12 cellular contexts compared by ENCODE assay signal in the genomic region with DNA sequence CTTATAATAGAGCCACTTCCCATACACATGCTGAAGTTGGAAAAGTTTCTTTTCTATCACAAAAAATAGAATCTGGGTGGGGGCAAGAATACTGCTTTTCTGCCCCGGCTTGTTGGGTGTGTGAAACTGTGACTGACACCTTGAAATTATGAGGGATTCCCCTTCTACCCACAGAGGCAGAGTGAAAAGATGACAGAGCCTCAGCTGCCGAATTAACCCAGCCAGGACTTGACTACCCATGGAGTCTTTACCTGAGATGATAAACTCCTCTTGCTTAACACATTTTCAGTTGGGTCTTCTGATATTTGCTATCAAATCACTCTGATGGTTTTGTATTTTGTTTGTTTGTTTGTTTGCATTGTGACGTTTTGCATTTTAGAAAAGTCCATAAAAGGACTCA.
DNase-seq lines count a peak whose midpoint lies in the region; ATAC-seq and TF ChIP-seq lines count a peak whose summit lies in the region.
"Had no signal": no experiment of that assay in that cellular context is flagged by ENCODE, and none has a peak within 500 bp of the region (broad histone marks: within the 10 kb centered on the region; RNA-seq: fewer than 3 reads in every experiment).

No MANE protein-coding gene starts in this region.

- DNase-seq in stimulated activated CD4-positive, alpha-beta T cell treated with anti-CD3 and anti-CD28 coated beads, Interleukin-1b, Interleukin-23, amount 100 ng/mL, for 48 hours = peak; percentile 18
- DNase-seq in stimulated activated CD4-positive, alpha-beta T cell treated with anti-CD3 and anti-CD28 coated beads, Interleukin-12 subunit alpha, Interleukin-12 subunit beta, amount 100 ng/mL, for 4 hours = no peak
- DNase-seq in H4 (ENCODE audit: low spot score) = no peak
- no peak for DNase-seq in NCI-H128 (lab: John Stamatoyannopoulos, UW; ENCODE audit: unreplicated experiment)
- DNase-seq in esophagus squamous epithelium (lab: John Stamatoyannopoulos, UW) = no peak
- no peak for DNase-seq in effector CD4-positive, alpha-beta T cell
- DNase-seq: activated CD4-positive, CD25-positive, alpha-beta regulatory T cell; body of pancreas; PC-9 had no signal

- no peaks in the 10 kb centered on the region for H3K36me3 ChIP-seq in esophagus squamous epithelium
- H3K36me3 ChIP-seq: BLaER1 had no signal

- WGBS in esophagus squamous epithelium, 2 donors = 42 to 54% methylated on average over 3 of the region's 3 CpGs

- ATAC-seq in GM21723 (IDR thresholded peaks at IDR 0.05; ENCODE audit: unreplicated experiment) (peak; percentile 81), HG03280 (IDR thresholded peaks at IDR 0.05; ENCODE audit: unreplicated experiment) (peak; percentile 76)
- ATAC-seq: body of pancreas had no signal

- H3K27ac ChIP-seq in esophagus squamous epithelium = no peak overlapping the region
- H3K27ac ChIP-seq: BLaER1, body of pancreas, PC-9 had no signal

- H3K4me1 ChIP-seq in esophagus squamous epithelium = no peaks in the 10 kb centered on the region
- H3K4me1 ChIP-seq: body of pancreas had no signal

- peaks cover 0 to 13% (median 0%) of the 10 kb centered on the region in 4 donors for H3K27me3 ChIP-seq in esophagus squamous epithelium
- H3K27me3 ChIP-seq: BLaER1, body of pancreas had no signal

- intact Hi-C loops in esophagus squamous epithelium (cut with DNase I) = no loop called here

- no peak for TF ChIP-seq POLR2A in esophagus squamous epithelium (IDR thresholded peaks at IDR 0.05)

- no peak for TF ChIP-seq CTCF in esophagus squamous epithelium (IDR thresholded peaks at IDR 0.05)

- H3K9me3 ChIP-seq in esophagus squamous epithelium = no peaks in the 10 kb centered on the region
- H3K9me3 ChIP-seq: BLaER1, body of pancreas had no signal

- H3K4me3 ChIP-seq in esophagus squamous epithelium = no peak overlapping the region
- H3K4me3 ChIP-seq: BLaER1, body of pancreas, PC-9 had no signal
